In genomic region chr1:75785320-75785963, GRCh38 we compare ENCODE assay signal across 1 cellular context.
TF ChIP-seq lines count a peak whose summit lies in the region.

No MANE protein-coding gene starts in this region.

TF ChIP-seq in K562, 482 proteins besides CTCF, POLR2A, EP300 and RAD21 (continued from another document):
- TF ChIP-seq ZNF318 (IDR thresholded peaks at IDR 0.05; ENCODE audit: borderline replicate concordance in 1 of 2, low read depth in 1 of 2) (no peak), HIVEP1 (CRISPR knock-in tag; IDR thresholded peaks at IDR 0.05) (no peak), HBP1 (CRISPR knock-in tag; IDR thresholded peaks at IDR 0.05) (peak; percentile 32; the same call in 1 of the 2 replicates), NR2C1 (IDR thresholded peaks at IDR 0.05) (0 out of 2 replicates have a peak, but pooled peaks have one; percentile 9), NR2C1 (tag; IDR thresholded peaks at IDR 0.05) (no peak)
